ENCODE assay signal across 8 cellular contexts in the genomic region with DNA sequence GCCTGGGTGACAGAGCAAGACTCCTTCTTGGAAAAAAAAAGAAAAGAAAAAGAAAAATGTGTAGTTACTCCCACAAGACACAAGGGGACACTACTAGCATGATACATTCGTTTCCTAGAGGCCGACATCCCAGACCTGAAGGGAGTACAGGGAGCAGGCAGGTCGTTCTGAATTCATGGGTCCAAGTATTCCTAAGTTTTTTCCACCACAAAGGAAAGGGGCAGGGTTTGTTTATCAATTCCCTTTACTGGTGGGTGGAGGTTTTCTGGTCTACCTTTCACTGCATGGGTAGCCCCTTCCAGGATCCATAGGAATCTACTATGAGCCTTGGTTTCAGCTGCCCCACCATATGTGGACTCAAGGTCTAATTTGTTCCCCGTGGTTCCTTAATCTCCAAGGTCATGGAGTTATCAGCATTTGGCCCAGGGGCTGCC. TPM values are rescaled to one million over a fixed set of nuclear protein-coding genes. Genes with fewer than 3 reads are reported as not detected.
DNase-seq lines count a peak whose midpoint lies in the region; ATAC-seq, FAIRE-seq and TF ChIP-seq lines count a peak whose summit lies in the region.

No MANE protein-coding gene starts in this region.

- in situ Hi-C loops in SK-MEL-5 (cut with HindIII; ENCODE audit: low pct_unique_long_range_greater_than_20kb, low sequenced_read_pairs), result no loop called here

- H4K20me1 ChIP-seq in endothelial cell of umbilical vein (replicated peaks; ENCODE audit: control insufficient read depth, extremely low read depth, insufficient read depth, low read length), result no peaks in the 10 kb centered on the region

- H3K9me1 ChIP-seq in endothelial cell of umbilical vein (replicated peaks; ENCODE audit: control insufficient read depth, extremely low read depth, insufficient read depth, low read length), result no peaks in the 10 kb centered on the region

- POLR2A ChIA-PET in A673 (lab: Charles Lee; ENCODE audit: low non-redundant PET) (no interaction called here), endothelial cell of umbilical vein (lab: Charles Lee) (no interaction called here)

- H3K4me2 ChIP-seq in endothelial cell of umbilical vein (ENCODE audit: insufficient read depth, low read length), result no peak overlapping the region

- intact Hi-C loops in A673 (cut with micrococcal nuclease; ENCODE audit: unreplicated experiment) (loop anchor here (1.0 kb wide), 1 partner anchor 144 kb away; no protein-coding TSS in a partner anchor), endothelial cell of umbilical vein (cut with micrococcal nuclease) (loop anchor here (1.0 to 10.0 kb wide), 3 partner anchors 48 to 226 kb away; no protein-coding TSS in a partner anchor)

- dilution Hi-C loops in endothelial cell of umbilical vein (cut with MboI; ENCODE audit: extremely low pct_ligation_motif_present, low sequenced_read_pairs), result no loop called here

- peak; percentile 92 for FAIRE-seq in endothelial cell of umbilical vein (lab: Jason Lieb, UNC)

- DNase-seq in A673 (ENCODE audit: low spot score), result peak; percentile 92
- DNase-seq in GM10266 (ENCODE audit: extremely low spot score), result peak; percentile 83
- peak; percentile 44 for DNase-seq in NCI-H1417 treated with DMSO at 0.1 percent for 48 hours (lab: John Stamatoyannopoulos, UW)
- peak; percentile 81 for DNase-seq in SK-MEL-5 (ENCODE audit: low read depth, low spot score)
- DNase-seq in endothelial cell of umbilical vein (ENCODE audit: low read depth, low spot score), result peak; percentile 78
- peak; percentile 39 for DNase-seq in middle frontal gyrus (ENCODE audit: extremely low spot score, low spot score)

- H3K9ac ChIP-seq in endothelial cell of umbilical vein (replicated peaks; ENCODE audit: extremely low read depth, insufficient read depth, low read length), result no peak overlapping the region

- no peak for TF ChIP-seq POLR2A in endothelial cell of umbilical vein (IDR thresholded peaks at IDR 0.05; ENCODE audit: low read depth, low read length)

- H3K9me3 ChIP-seq in A673 (ENCODE audit: low read depth, low read length, poor library complexity, severe bottlenecking) (no peaks in the 10 kb centered on the region), endothelial cell of umbilical vein (replicated peaks; ENCODE audit: control insufficient read depth, insufficient read depth, low read length) (no peaks in the 10 kb centered on the region)

- no peaks in the 10 kb centered on the region for H3K79me2 ChIP-seq in endothelial cell of umbilical vein (ENCODE audit: control insufficient read depth, insufficient read depth, low read length)

- BruUV-seq in A673 (replicated peaks; lab: Mats Ljungman, UMichigan), result no TSS peak
- no TSS peak for BruUV-seq in endothelial cell of umbilical vein (replicated peaks; lab: Mats Ljungman, UMichigan)

- no peak overlapping the region for H3K4me3 ChIP-seq in A673 (ENCODE audit: low read depth, low read length, poor library complexity, severe bottlenecking)
- H3K4me3 ChIP-seq in endothelial cell of umbilical vein (replicated peaks in 1 of 3; ENCODE audit: insufficient read depth in 1 of 3, low read depth in 1 of 3, low read length in 3 of 3), result no peak overlapping the region

- ATAC-seq in HG03342 (IDR thresholded peaks at IDR 0.05; ENCODE audit: unreplicated experiment), result no peak
- no peak for ATAC-seq in HG02610 (IDR thresholded peaks at IDR 0.05; ENCODE audit: unreplicated experiment)

- TF ChIP-seq CTCF in A673 (conservative IDR thresholded peaks at IDR 0.05; ENCODE audit: low read depth, low read length) (peak; percentile 72), GM10266 (IDR thresholded peaks at IDR 0.05; ENCODE audit: control insufficient read depth, insufficient read depth, low read depth, missing control alignments) (peak; percentile 72), endothelial cell of umbilical vein (IDR thresholded peaks at IDR 0.05; ENCODE audit: extremely low read depth in 1 of 2, insufficient read depth in 1 of 2, low read depth in 1 of 2, low read length in 2 of 2) (peak; percentile 49 to 66)

- no peak overlapping the region for H3K27ac ChIP-seq in A673 (ENCODE audit: low read depth, low read length, poor library complexity, severe bottlenecking)
- no peak overlapping the region for H3K27ac ChIP-seq in endothelial cell of umbilical vein (ENCODE audit: insufficient read depth, low read depth, low read length)

- H3K4me1 ChIP-seq in A673 (ENCODE audit: insufficient read depth, low read length, poor library complexity, severe bottlenecking) (no peaks in the 10 kb centered on the region), endothelial cell of umbilical vein (ENCODE audit: control insufficient read depth, extremely low read depth, insufficient read depth, low read length) (peaks cover 7% of the 10 kb centered on the region)

- no peaks in the 10 kb centered on the region for H3K27me3 ChIP-seq in A673 (replicated peaks; ENCODE audit: insufficient read depth, low read depth, low read length, poor library complexity)
- H3K27me3 ChIP-seq in endothelial cell of umbilical vein (ENCODE audit: control insufficient read depth in 2 of 2, insufficient read depth in 2 of 2, low read length in 2 of 2), result no peaks in the 10 kb centered on the region

- peak overlapping the region; percentile 35 for H2AFZ ChIP-seq in endothelial cell of umbilical vein (ENCODE audit: low read depth, low read length)

- H3K36me3 ChIP-seq in A673 (ENCODE audit: insufficient read depth, low read length, poor library complexity, severe bottlenecking), result no peaks in the 10 kb centered on the region
- H3K36me3 ChIP-seq in endothelial cell of umbilical vein (ENCODE audit: control insufficient read depth in 2 of 2, extremely low read depth in 1 of 2, insufficient read depth in 2 of 2, low read length in 2 of 2), result no peaks in the 10 kb centered on the region

- CTCF ChIA-PET in A673 (lab: Charles Lee), result interaction anchor here (0.6 kb wide), 2 partner anchors 90 to 91 kb away, joined by 3 to 4 read pairs; no protein-coding TSS in a partner anchor
- CTCF ChIA-PET in endothelial cell of umbilical vein (lab: Charles Lee), result interaction anchor here (0.6 to 3.5 kb wide), 6 partner anchors 10 to 228 kb away, joined by 4 to 13 read pairs (median 6); no protein-coding TSS in a partner anchor

RNA-seq across cellular contexts. Expression of gene TIGD3, which starts 11.8 kb away (rescaled TPM):
- 2.3 and 3.5 TPM in 2 replicates for total RNA-seq in A673 (2021)
- total RNA-seq in SK-MEL-5 (2014; rRNA removed; shearing (Covaris generic)), result 0.88 and 1.0 TPM in 2 replicates
- 0.38 and 0.46 TPM in 2 replicates for polyA plus RNA-seq in SK-MEL-5 (2015; cell fraction: cytosol; rRNA removed)
- 1.3 TPM in 1 of 2 replicates, not detected in the other for polyA plus RNA-seq in SK-MEL-5 (2015; cell fraction: nucleus; rRNA removed)
- 0.27 TPM in 1 of 2 replicates, not detected in the other for total RNA-seq in endothelial cell of umbilical vein
- 0.18 TPM in 2 replicates for polyA plus RNA-seq in endothelial cell of umbilical vein
- 0.13 TPM in 2 replicates for polyA plus RNA-seq in endothelial cell of umbilical vein (2011; cell fraction: cytosol; rRNA removed)
- polyA plus RNA-seq in endothelial cell of umbilical vein (2011; cell fraction: nucleus; rRNA removed), result 0.41 and 0.43 TPM in 2 replicates
- 0.16 and 0.19 TPM in 2 replicates for polyA plus RNA-seq in endothelial cell of umbilical vein (2012)
- 0.15 TPM in 1 of 2 replicates, not detected in the other for polyA minus RNA-seq in endothelial cell of umbilical vein
- 0.92 TPM for polyA minus RNA-seq in endothelial cell of umbilical vein (2011; cell fraction: cytosol; rRNA and poly(A)+ RNA removed)
- polyA minus RNA-seq in endothelial cell of umbilical vein (2011; cell fraction: nucleus; rRNA and poly(A)+ RNA removed), result not detected in 2 replicates

RNA-seq across cellular contexts. Expression of gene SLC25A45, which starts 16.1 kb away (rescaled TPM):
- 5.3 and 7.4 TPM in 2 replicates for total RNA-seq in A673 (2021)
- total RNA-seq in SK-MEL-5 (2014; rRNA removed; shearing (Covaris generic)), result 3.4 and 4.6 TPM in 2 replicates
- 4.9 and 9.4 TPM in 2 replicates for polyA plus RNA-seq in SK-MEL-5 (2015; cell fraction: cytosol; rRNA removed)
- 24.3 and 28.9 TPM in 2 replicates for polyA plus RNA-seq in SK-MEL-5 (2015; cell fraction: nucleus; rRNA removed)
- 3.1 and 4.8 TPM in 2 replicates for total RNA-seq in endothelial cell of umbilical vein
- polyA plus RNA-seq in endothelial cell of umbilical vein, result 1.2 TPM in 2 replicates
- polyA plus RNA-seq in endothelial cell of umbilical vein (2011; cell fraction: cytosol; rRNA removed), result 0.52 and 0.66 TPM in 2 replicates
- 2.1 and 2.5 TPM in 2 replicates for polyA plus RNA-seq in endothelial cell of umbilical vein (2011; cell fraction: nucleus; rRNA removed)
- 1.5 and 1.6 TPM in 2 replicates for polyA plus RNA-seq in endothelial cell of umbilical vein (2012)
- polyA minus RNA-seq in endothelial cell of umbilical vein, result 0.55 and 1.9 TPM in 2 replicates
- polyA minus RNA-seq in endothelial cell of umbilical vein (2011; cell fraction: cytosol; rRNA and poly(A)+ RNA removed), result 6.2 TPM
- polyA minus RNA-seq in endothelial cell of umbilical vein (2011; cell fraction: nucleus; rRNA and poly(A)+ RNA removed), result 1.7 and 2.0 TPM in 2 replicates

RNA-seq across cellular contexts. Expression of gene FRMD8, which starts 20.1 kb away (rescaled TPM):
- total RNA-seq in A673 (2021), result 43.2 and 51.1 TPM in 2 replicates
- total RNA-seq in SK-MEL-5 (2014; rRNA removed; shearing (Covaris generic)), result 36.4 and 37.5 TPM in 2 replicates
- polyA plus RNA-seq in SK-MEL-5 (2015; cell fraction: cytosol; rRNA removed), result 71.8 and 107 TPM in 2 replicates
- 89.4 and 95.0 TPM in 2 replicates for polyA plus RNA-seq in SK-MEL-5 (2015; cell fraction: nucleus; rRNA removed)
- total RNA-seq in endothelial cell of umbilical vein, result 53.9 and 57.7 TPM in 2 replicates
- 36.4 and 45.3 TPM in 2 replicates for polyA plus RNA-seq in endothelial cell of umbilical vein
- polyA plus RNA-seq in endothelial cell of umbilical vein (2011; cell fraction: cytosol; rRNA removed), result 24.9 and 33.1 TPM in 2 replicates
- polyA plus RNA-seq in endothelial cell of umbilical vein (2011; cell fraction: nucleus; rRNA removed), result 38.1 and 42.6 TPM in 2 replicates
- polyA plus RNA-seq in endothelial cell of umbilical vein (2012), result 24.3 and 29.2 TPM in 2 replicates
- 34.9 and 44.0 TPM in 2 replicates for polyA minus RNA-seq in endothelial cell of umbilical vein
- polyA minus RNA-seq in endothelial cell of umbilical vein (2011; cell fraction: cytosol; rRNA and poly(A)+ RNA removed), result 16.4 TPM
- polyA minus RNA-seq in endothelial cell of umbilical vein (2011; cell fraction: nucleus; rRNA and poly(A)+ RNA removed), result 22.2 and 24.7 TPM in 2 replicates

RNA-seq across cellular contexts. Expression of gene DPF2, which starts 32.7 kb away (rescaled TPM):
- total RNA-seq in A673 (2021), result 125 and 149 TPM in 2 replicates
- 21.6 and 22.9 TPM in 2 replicates for total RNA-seq in SK-MEL-5 (2014; rRNA removed; shearing (Covaris generic))
- 34.5 and 36.2 TPM in 2 replicates for polyA plus RNA-seq in SK-MEL-5 (2015; cell fraction: cytosol; rRNA removed)
- polyA plus RNA-seq in SK-MEL-5 (2015; cell fraction: nucleus; rRNA removed), result 45.1 and 46.2 TPM in 2 replicates
- 48.9 and 58.7 TPM in 2 replicates for total RNA-seq in endothelial cell of umbilical vein
- polyA plus RNA-seq in endothelial cell of umbilical vein, result 62.2 and 73.3 TPM in 2 replicates
- 45.6 and 53.3 TPM in 2 replicates for polyA plus RNA-seq in endothelial cell of umbilical vein (2011; cell fraction: cytosol; rRNA removed)
- polyA plus RNA-seq in endothelial cell of umbilical vein (2011; cell fraction: nucleus; rRNA removed), result 72.4 and 84.8 TPM in 2 replicates
- polyA plus RNA-seq in endothelial cell of umbilical vein (2012), result 44.0 and 45.5 TPM in 2 replicates
- polyA minus RNA-seq in endothelial cell of umbilical vein, result 45.6 and 51.2 TPM in 2 replicates
- 22.1 TPM for polyA minus RNA-seq in endothelial cell of umbilical vein (2011; cell fraction: cytosol; rRNA and poly(A)+ RNA removed)
- 35.2 and 36.0 TPM in 2 replicates for polyA minus RNA-seq in endothelial cell of umbilical vein (2011; cell fraction: nucleus; rRNA and poly(A)+ RNA removed)

RNA-seq across cellular contexts. Expression of gene CDC42EP2, which starts 51.7 kb away (rescaled TPM):
- total RNA-seq in A673 (2021), result 4.8 and 5.4 TPM in 2 replicates
- total RNA-seq in SK-MEL-5 (2014; rRNA removed; shearing (Covaris generic)), result 0.42 and 1.2 TPM in 2 replicates
- polyA plus RNA-seq in SK-MEL-5 (2015; cell fraction: cytosol; rRNA removed), result 1.6 and 3.7 TPM in 2 replicates
- polyA plus RNA-seq in SK-MEL-5 (2015; cell fraction: nucleus; rRNA removed), result 3.4 TPM in 1 of 2 replicates, not detected in the other
- 23.4 and 23.9 TPM in 2 replicates for total RNA-seq in endothelial cell of umbilical vein
- 26.4 and 33.3 TPM in 2 replicates for polyA plus RNA-seq in endothelial cell of umbilical vein
- 12.0 and 17.4 TPM in 2 replicates for polyA plus RNA-seq in endothelial cell of umbilical vein (2011; cell fraction: cytosol; rRNA removed)
- polyA plus RNA-seq in endothelial cell of umbilical vein (2011; cell fraction: nucleus; rRNA removed), result 17.2 and 17.9 TPM in 2 replicates
- 33.6 and 38.1 TPM in 2 replicates for polyA plus RNA-seq in endothelial cell of umbilical vein (2012)
- 21.1 and 29.8 TPM in 2 replicates for polyA minus RNA-seq in endothelial cell of umbilical vein
- polyA minus RNA-seq in endothelial cell of umbilical vein (2011; cell fraction: cytosol; rRNA and poly(A)+ RNA removed), result 12.0 TPM
- 35.3 and 46.4 TPM in 2 replicates for polyA minus RNA-seq in endothelial cell of umbilical vein (2011; cell fraction: nucleus; rRNA and poly(A)+ RNA removed)

Comparison
In these comparisons a context has a peak if more than half of its experiments do, and no peak if none do; other contexts are left out.
1. DNase-seq: peak in every context shown above with its lines; median percentile 92 in A673; 83 in GM10266; 81 in SK-MEL-5; 78 in endothelial cell of umbilical vein; 44 in NCI-H1417 treated with DMSO at 0.1 percent for 48 hours; 39 in middle frontal gyrus.